Comparison of ENCODE assay signal across 8 cellular contexts in the genomic region with DNA sequence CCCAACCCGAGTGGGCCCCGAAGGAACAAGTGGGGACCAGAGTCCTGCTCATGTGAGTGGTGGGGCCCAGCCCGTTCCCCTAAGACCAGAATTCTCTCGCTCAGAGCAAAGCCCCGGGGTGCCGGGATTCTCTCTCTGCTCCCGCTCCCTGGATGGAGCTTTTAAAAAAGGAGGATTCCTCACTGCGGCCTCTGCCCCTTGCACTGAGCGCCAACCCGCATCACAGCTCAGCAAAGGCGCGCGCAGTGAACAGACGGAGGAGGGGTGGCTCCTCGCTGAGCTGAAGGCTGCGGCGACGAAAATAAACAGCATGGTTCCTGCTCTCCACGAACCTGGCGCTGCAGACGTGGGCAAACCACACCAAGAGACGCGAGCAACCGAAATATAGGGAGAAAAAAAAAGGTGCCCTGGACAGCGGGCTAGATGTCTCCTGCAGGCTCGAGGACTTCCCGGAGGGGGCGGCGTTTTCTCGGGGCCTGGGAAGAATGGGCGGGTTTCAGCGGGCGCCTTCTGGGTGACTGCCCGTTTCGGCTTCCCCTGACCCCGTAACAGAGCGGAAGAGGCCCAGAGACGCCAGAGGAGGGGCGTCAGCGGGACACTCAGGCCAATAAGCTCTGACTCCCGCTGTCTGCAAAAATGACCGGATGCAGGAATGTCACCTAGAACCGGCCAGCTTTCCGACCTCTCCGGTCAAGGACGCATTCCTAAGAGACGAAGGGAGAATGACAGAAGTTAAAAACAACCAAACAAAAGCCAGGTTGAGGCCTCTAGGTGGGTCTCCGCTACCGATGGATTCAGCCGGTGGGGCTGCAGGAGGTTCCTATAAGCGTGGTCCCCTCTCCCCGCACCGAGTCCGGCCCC. TPM values are rescaled to one million over a fixed set of nuclear protein-coding genes. Genes with fewer than 3 reads are reported as not detected.
A peak's percentile ranks its signal among the peaks of the same experiment; 100 is the strongest.
DNase-seq lines count a peak whose midpoint lies in the region; ATAC-seq and TF ChIP-seq lines count a peak whose summit lies in the region.

No MANE protein-coding gene starts in this region.

- POLR2A ChIA-PET in activated CD4-positive, alpha-beta T cell treated with anti-CD3 and anti-CD28 coated beads, Interleukin-2, amount 10 ng/mL, durations not matched to agents 7 days and 5 days (lab: Charles Lee), result no interaction called here

- H3K9me3 Mint-ChIP-seq in activated CD4-positive, alpha-beta T cell treated with anti-CD3 and anti-CD28 coated beads, Interleukin-2, amount 10 ng/mL, durations not matched to agents 7 days and 5 days, result no peaks in the 10 kb centered on the region

- H3K4me1 Mint-ChIP-seq in activated CD4-positive, alpha-beta T cell treated with anti-CD3 and anti-CD28 coated beads, Interleukin-2, amount 10 ng/mL, durations not matched to agents 7 days and 5 days, result peaks cover 31% of the 10 kb centered on the region

- peaks cover 34% of the 10 kb centered on the region for H3K27me3 Mint-ChIP-seq in activated CD4-positive, alpha-beta T cell treated with anti-CD3 and anti-CD28 coated beads, Interleukin-2, amount 10 ng/mL, durations not matched to agents 7 days and 5 days

- H3K27ac Mint-ChIP-seq in activated CD4-positive, alpha-beta T cell treated with anti-CD3 and anti-CD28 coated beads, Interleukin-2, amount 10 ng/mL, durations not matched to agents 7 days and 5 days, result peak overlapping the region; percentile 92

- peak overlapping the region; percentile 75 for H3K4me3 Mint-ChIP-seq in activated CD4-positive, alpha-beta T cell treated with anti-CD3 and anti-CD28 coated beads, Interleukin-2, amount 10 ng/mL, durations not matched to agents 7 days and 5 days

- DNase-seq in stimulated activated CD4-positive, alpha-beta T cell treated with anti-CD3 and anti-CD28 coated beads, Interleukin-12 subunit alpha, Interleukin-12 subunit beta, amount 100 ng/mL, for 4 hours, result peak; percentile 18
- DNase-seq in stimulated activated CD4-positive, alpha-beta T cell treated with anti-CD3 and anti-CD28 coated beads, Interleukin-2, amount 100 ng/mL, for 48 hours, result no peak
- peak; percentile 21 for DNase-seq in activated CD4-positive, alpha-beta T cell treated with anti-CD3 and anti-CD28 coated beads, Interleukin-2, amount 10 ng/mL, durations not matched to agents 7 days and 5 days
- peak; percentile 12 for DNase-seq in effector CD8-positive, alpha-beta T cell (lab: John Stamatoyannopoulos, UW)
- DNase-seq in right lobe of liver (peak; percentile 84 to 88 (median 88)), NCI-H1105 (lab: John Stamatoyannopoulos, UW) (no peak), WERI-Rb-1 (no peak)
- DNase-seq in stimulated activated CD8-positive, alpha-beta memory T cell treated with anti-CD3 and anti-CD28 coated beads, Interleukin-4, amount 100 ng/mL, for 48 hours, result peak; percentile 42

- ATAC-seq in right lobe of liver, result peak; percentile 28 to 57 (median 42)

- TF ChIP-seq POLR2A in right lobe of liver (IDR thresholded peaks at IDR 0.05), result peak; percentile 85

- peaks cover 0 to 54% (median 14%) of the 10 kb centered on the region in 4 donors for H3K4me1 ChIP-seq in right lobe of liver

- CTCF ChIA-PET in activated CD4-positive, alpha-beta T cell treated with anti-CD3 and anti-CD28 coated beads, Interleukin-2, amount 10 ng/mL, durations not matched to agents 7 days and 5 days (lab: Charles Lee), result interaction anchor here (1.1 to 1.7 kb wide), 3 partner anchors 13 to 24 kb away, joined by 3 to 9 read pairs (median 3); no protein-coding TSS in a partner anchor

- peak overlapping the region; percentile 29 to 59 (median 51) for H3K4me3 ChIP-seq in right lobe of liver
- no peak overlapping the region for H3K4me3 ChIP-seq in WERI-Rb-1 (ENCODE audit: low read depth, low read length)

- H3K36me3 ChIP-seq in right lobe of liver, result peaks cover 0 to 9% (median 4%) of the 10 kb centered on the region in 4 donors
- H3K36me3 ChIP-seq in WERI-Rb-1, result peaks cover 24% of the 10 kb centered on the region

- intact Hi-C loops in right lobe of liver (cut with DNase I), result no loop called here

- H3K9me3 ChIP-seq in right lobe of liver, result no peaks in the 10 kb centered on the region
- H3K9me3 ChIP-seq in WERI-Rb-1 (ENCODE audit: severe bottlenecking), result peaks cover 16% of the 10 kb centered on the region

- 11% methylated on average over 34 of the region's 54 CpGs for WGBS in right lobe of liver (ENCODE audit: insufficient coverage, low coverage, low lambda C conversion rate, missing lambda C conversion rate)

- H3K27me3 ChIP-seq in right lobe of liver (no peaks in the 10 kb centered on the region), WERI-Rb-1 (ENCODE audit: insufficient read depth, low read depth, severe bottlenecking) (no peaks in the 10 kb centered on the region)

- TF ChIP-seq CTCF in right lobe of liver (IDR thresholded peaks at IDR 0.05) (peak in 2 of 4 donors; percentile 4 to 5), WERI-Rb-1 (IDR thresholded peaks at IDR 0.05; ENCODE audit: low read depth, low read length) (no peak)

- H3K36me3 Mint-ChIP-seq in activated CD4-positive, alpha-beta T cell treated with anti-CD3 and anti-CD28 coated beads, Interleukin-2, amount 10 ng/mL, durations not matched to agents 7 days and 5 days (ENCODE audit: low read depth), result peaks cover 7% of the 10 kb centered on the region

- H3K27ac ChIP-seq in right lobe of liver (peak overlapping the region; percentile 85 to 88 (median 87)), WERI-Rb-1 (no peak overlapping the region)

RNA-seq across cellular contexts. Expression of gene KLF11, which starts 0.8 kb away (rescaled TPM):
- 1 to 10 TPM; 7.2 to 8.6 TPM for total RNA-seq in activated CD4-positive, alpha-beta T cell treated with anti-CD3 and anti-CD28 coated beads, Interleukin-2, amount 10 ng/mL, durations not matched to agents 7 days and 5 days
- 10 to 100 TPM; 10.9 to 40.1 (median 27.8) TPM for total RNA-seq in right lobe of liver

RNA-seq across cellular contexts. Expression of gene CYS1, which starts 37.7 kb away (rescaled TPM):
- under 1 TPM; 0.15 to 0.17 TPM for total RNA-seq in activated CD4-positive, alpha-beta T cell treated with anti-CD3 and anti-CD28 coated beads, Interleukin-2, amount 10 ng/mL, durations not matched to agents 7 days and 5 days
- under 1 TPM; 0.26 to 0.99 (median 0.55) TPM for total RNA-seq in right lobe of liver

Comparison
In these comparisons a context has a peak if more than half of its experiments do, and no peak if none do; other contexts are left out.
1. DNase-seq: peak in stimulated activated CD4-positive, alpha-beta T cell treated with anti-CD3 and anti-CD28 coated beads, Interleukin-12 subunit alpha, Interleukin-12 subunit beta, amount 100 ng/mL, for 4 hours (single experiment), activated CD4-positive, alpha-beta T cell treated with anti-CD3 and anti-CD28 coated beads, Interleukin-2, amount 10 ng/mL, durations not matched to agents 7 days and 5 days (single experiment), effector CD8-positive, alpha-beta T cell (single experiment), right lobe of liver (3 of 3) and stimulated activated CD8-positive, alpha-beta memory T cell treated with anti-CD3 and anti-CD28 coated beads, Interleukin-4, amount 100 ng/mL, for 48 hours (single experiment); none in stimulated activated CD4-positive, alpha-beta T cell treated with anti-CD3 and anti-CD28 coated beads, Interleukin-2, amount 100 ng/mL, for 48 hours (0 of 2), NCI-H1105 (single experiment) and WERI-Rb-1 (single experiment).